ENCODE assay signal across 22 cellular contexts in the genomic region with DNA sequence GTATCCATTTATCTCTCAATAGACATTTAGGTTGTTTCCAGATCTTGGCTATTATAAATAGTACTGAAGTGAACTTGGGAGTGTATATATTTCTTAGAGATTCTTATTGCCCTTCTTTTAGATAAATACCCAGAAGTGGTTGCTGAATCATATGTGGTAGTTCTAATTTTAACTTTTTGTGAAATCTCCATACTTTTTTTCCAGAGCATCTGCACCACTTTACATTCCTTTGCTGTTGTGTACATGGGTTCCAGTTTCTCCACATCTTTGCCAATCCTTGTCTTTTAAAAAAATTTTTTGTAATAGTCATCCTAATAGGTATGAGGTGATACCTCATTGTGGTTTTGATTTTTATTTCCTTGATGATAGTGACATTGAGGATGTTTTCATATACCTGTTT.
DNase-seq lines count a peak whose midpoint lies in the region; ATAC-seq and TF ChIP-seq lines count a peak whose summit lies in the region.
"Had no signal": no experiment of that assay in that cellular context is flagged by ENCODE, and none has a peak within 500 bp of the region (broad histone marks: within the 10 kb centered on the region; RNA-seq: fewer than 3 reads in every experiment).

No MANE protein-coding gene starts in this region.

- no peak overlapping the region for H3K27ac Mint-ChIP-seq in stimulated activated naive CD8-positive, alpha-beta T cell treated with anti-CD3 and anti-CD28 coated beads, Interleukin-15, amount 100 ng/mL, for 72 hours
- H3K27ac Mint-ChIP-seq: activated CD8-positive, alpha-beta T cell treated with anti-CD3 and anti-CD28 coated beads for 36 hours; activated naive CD8-positive, alpha-beta T cell treated with anti-CD3 and anti-CD28 coated beads, Interleukin-2, amount 10 ng/mL, durations not matched to agents 7 days and 5 days; CD8-positive, alpha-beta T cell had no signal

- no peaks in the 10 kb centered on the region for H3K36me3 ChIP-seq in fibroblast of lung (ENCODE audit: control insufficient read depth, insufficient read depth, low read length)
- H3K36me3 ChIP-seq in WERI-Rb-1: no peaks in the 10 kb centered on the region
- H3K36me3 ChIP-seq: brain microvascular endothelial cell, esophagus muscularis mucosa had no signal

- H3K9me3 ChIP-seq in fibroblast of lung (ENCODE audit: control insufficient read depth, insufficient read depth, low read depth, low read length) (no peaks in the 10 kb centered on the region), WERI-Rb-1 (ENCODE audit: severe bottlenecking) (no peaks in the 10 kb centered on the region)
- H3K9me3 ChIP-seq: esophagus muscularis mucosa had no signal

- H3K4me3 ChIP-seq in fibroblast of lung (replicated peaks in 1 of 4; ENCODE audit: control extremely low read depth in 1 of 4, insufficient read depth in 1 of 4, low read depth in 3 of 4, low read length in 4 of 4) (no peak overlapping the region), skeletal muscle cell (ENCODE audit: low read depth, low read length) (no peak overlapping the region), WERI-Rb-1 (ENCODE audit: low read depth, low read length) (no peak overlapping the region)
- H3K4me3 ChIP-seq: esophagus muscularis mucosa had no signal

- H3K4me1 Mint-ChIP-seq in stimulated activated naive CD8-positive, alpha-beta T cell treated with anti-CD3 and anti-CD28 coated beads, Interleukin-15, amount 100 ng/mL, for 72 hours: no peaks in the 10 kb centered on the region
- H3K4me1 Mint-ChIP-seq: activated naive CD8-positive, alpha-beta T cell treated with anti-CD3 and anti-CD28 coated beads, Interleukin-2, amount 10 ng/mL, durations not matched to agents 7 days and 5 days had no signal

- H3K4me1 ChIP-seq in fibroblast of lung (ENCODE audit: control insufficient read depth, extremely low read depth, insufficient read depth, low read length): no peaks in the 10 kb centered on the region
- H3K4me1 ChIP-seq: esophagus muscularis mucosa had no signal

- H3K27me3 ChIP-seq in fibroblast of lung (ENCODE audit: control insufficient read depth, insufficient read depth, low read length): no peaks in the 10 kb centered on the region
- no peaks in the 10 kb centered on the region for H3K27me3 ChIP-seq in WERI-Rb-1 (ENCODE audit: insufficient read depth, low read depth, severe bottlenecking)
- H3K27me3 ChIP-seq: brain microvascular endothelial cell, esophagus muscularis mucosa had no signal

- no peak overlapping the region for H3K9ac ChIP-seq in fibroblast of lung (ENCODE audit: insufficient read depth, low read length)
- H3K9ac ChIP-seq: KMS-11 had no signal

- H2AFZ ChIP-seq in fibroblast of lung (ENCODE audit: low read length): no peak overlapping the region

- H3K4me2 ChIP-seq in fibroblast of lung (ENCODE audit: extremely low read depth, insufficient read depth, low read length): no peak overlapping the region
- H3K4me2 ChIP-seq: KMS-11 had no signal

- DNase-seq in EH (ENCODE audit: low read depth) (peak; percentile 81), NCI-H226 (peak; percentile 2), fibroblast of lung (ENCODE audit: low read depth in 2 of 2) (peak; percentile 54 to 86), skeletal muscle cell (ENCODE audit: low read depth) (peak; percentile 16), DMS153 treated with DMSO at 0.1 percent for 48 hours (lab: John Stamatoyannopoulos, UW; ENCODE audit: unreplicated experiment) (no peak), cerebellar nuclear complex (lab: John Stamatoyannopoulos, UW) (no peak), WERI-Rb-1 (no peak)
- DNase-seq in stimulated activated naive CD8-positive, alpha-beta T cell treated with anti-CD3 and anti-CD28 coated beads, Interleukin-15, amount 100 ng/mL, for 72 hours: no peak
- DNase-seq: activated CD4-positive, alpha-beta T cell treated with anti-CD3 and anti-CD28 coated beads for 1 hour; activated CD8-positive, alpha-beta T cell treated with anti-CD3 and anti-CD28 coated beads for 36 hours; activated effector memory CD4-positive, alpha-beta T cell treated with Interleukin-2 at 50 U/mL for 16 hours; activated naive CD8-positive, alpha-beta T cell treated with anti-CD3 and anti-CD28 coated beads, Interleukin-2, amount 10 ng/mL, durations not matched to agents 7 days and 5 days; brain microvascular endothelial cell; CD8-positive, alpha-beta T cell; cortex of kidney; NCI-H1694; NCI-H524; nucleus accumbens; small intestine; stimulated activated CD4-positive, alpha-beta T cell treated with anti-CD3 and anti-CD28 coated beads, Interleukin-2, amount 100 ng/mL, for 24 hours had no signal

- no peak overlapping the region for H3K4me3 Mint-ChIP-seq in stimulated activated naive CD8-positive, alpha-beta T cell treated with anti-CD3 and anti-CD28 coated beads, Interleukin-15, amount 100 ng/mL, for 72 hours
- H3K4me3 Mint-ChIP-seq: activated CD8-positive, alpha-beta T cell treated with anti-CD3 and anti-CD28 coated beads for 36 hours; activated naive CD8-positive, alpha-beta T cell treated with anti-CD3 and anti-CD28 coated beads, Interleukin-2, amount 10 ng/mL, durations not matched to agents 7 days and 5 days; CD8-positive, alpha-beta T cell had no signal

- no peaks in the 10 kb centered on the region for H4K20me1 ChIP-seq in fibroblast of lung (ENCODE audit: control insufficient read depth, extremely low read depth, insufficient read depth, low read length)

- no peak for ATAC-seq in stimulated activated naive CD8-positive, alpha-beta T cell treated with anti-CD3 and anti-CD28 coated beads, Interleukin-15, amount 100 ng/mL, for 72 hours
- ATAC-seq: activated CD8-positive, alpha-beta T cell treated with anti-CD3 and anti-CD28 coated beads for 36 hours; CD8-positive, alpha-beta T cell had no signal

- no peaks in the 10 kb centered on the region for H3K9me3 Mint-ChIP-seq in stimulated activated naive CD8-positive, alpha-beta T cell treated with anti-CD3 and anti-CD28 coated beads, Interleukin-15, amount 100 ng/mL, for 72 hours
- H3K9me3 Mint-ChIP-seq: activated CD8-positive, alpha-beta T cell treated with anti-CD3 and anti-CD28 coated beads for 36 hours; activated naive CD8-positive, alpha-beta T cell treated with anti-CD3 and anti-CD28 coated beads, Interleukin-2, amount 10 ng/mL, durations not matched to agents 7 days and 5 days; CD8-positive, alpha-beta T cell had no signal

- H3K27ac ChIP-seq in fibroblast of lung (ENCODE audit: insufficient read depth, low read length) (no peak overlapping the region), WERI-Rb-1 (no peak overlapping the region)
- H3K27ac ChIP-seq: brain microvascular endothelial cell, esophagus muscularis mucosa, KMS-11 had no signal

- TF ChIP-seq CTCF in fibroblast of lung (conservative IDR thresholded peaks at IDR 0.05 in 1 of 2, IDR thresholded peaks at IDR 0.05 in 1 of 2; ENCODE audit: low read depth in 1 of 2, low read length in 2 of 2) (no peak), WERI-Rb-1 (IDR thresholded peaks at IDR 0.05; ENCODE audit: low read depth, low read length) (no peak)

- no peaks in the 10 kb centered on the region for H3K27me3 Mint-ChIP-seq in stimulated activated naive CD8-positive, alpha-beta T cell treated with anti-CD3 and anti-CD28 coated beads, Interleukin-15, amount 100 ng/mL, for 72 hours
- H3K27me3 Mint-ChIP-seq: activated CD8-positive, alpha-beta T cell treated with anti-CD3 and anti-CD28 coated beads for 36 hours; activated naive CD8-positive, alpha-beta T cell treated with anti-CD3 and anti-CD28 coated beads, Interleukin-2, amount 10 ng/mL, durations not matched to agents 7 days and 5 days had no signal

- H3K79me2 ChIP-seq in fibroblast of lung (ENCODE audit: control insufficient read depth, insufficient read depth, low read length): no peaks in the 10 kb centered on the region

Comparison
In these comparisons a context has a peak if more than half of its experiments do, and no peak if none do; other contexts are left out.
1. DNase-seq: peak in EH (single experiment), NCI-H226 (single experiment), fibroblast of lung (2 of 2) and skeletal muscle cell (single experiment); none in DMS153 treated with DMSO at 0.1 percent for 48 hours (single experiment), cerebellar nuclear complex (0 of 2), WERI-Rb-1 (single experiment) and stimulated activated naive CD8-positive, alpha-beta T cell treated with anti-CD3 and anti-CD28 coated beads, Interleukin-15, amount 100 ng/mL, for 72 hours (0 of 2).